Comparison of ENCODE assay signal across 8 cellular contexts in genomic region chr6:134822920-134823430, GRCh38.
DNase-seq lines count a peak whose midpoint lies in the region; ATAC-seq, FAIRE-seq and TF ChIP-seq lines count a peak whose summit lies in the region.

No MANE protein-coding gene starts in this region.

- H3K27me3 Mint-ChIP-seq in activated T-cell treated with anti-CD3 and anti-CD28 coated beads, Interleukin-2, amount 50 U/mL, for 72 hours (ENCODE audit: low read depth), result peaks cover 5% of the 10 kb centered on the region

- no peak overlapping the region for H3K4me3 Mint-ChIP-seq in activated T-cell treated with anti-CD3 and anti-CD28 coated beads, Interleukin-2, amount 50 U/mL, for 72 hours

- H3K4me1 Mint-ChIP-seq in activated T-cell treated with anti-CD3 and anti-CD28 coated beads, Interleukin-2, amount 50 U/mL, for 72 hours (ENCODE audit: low read depth), result no peaks in the 10 kb centered on the region

- no peaks in the 10 kb centered on the region for H3K9me3 Mint-ChIP-seq in activated T-cell treated with anti-CD3 and anti-CD28 coated beads, Interleukin-2, amount 50 U/mL, for 72 hours

- peak; percentile 58 for TF ChIP-seq CTCF in GM20000 (IDR thresholded peaks at IDR 0.05; ENCODE audit: extremely low read depth, missing control alignments)

- DNase-seq in DMS114 treated with DMSO at 0.1 percent for 48 hours (lab: John Stamatoyannopoulos, UW; ENCODE audit: unreplicated experiment), result peak; percentile 41
- peak; percentile 67 for DNase-seq in GM20000 (ENCODE audit: low spot score)
- peak; percentile 73 for DNase-seq in HS-27A (ENCODE audit: low read depth)
- DNase-seq in NCI-H82 (lab: John Stamatoyannopoulos, UW), result peak; percentile 95
- DNase-seq in activated T-cell treated with anti-CD3 and anti-CD28 coated beads, Interleukin-2, amount 50 U/mL, for 72 hours, result peak; percentile 35 to 58
- peak; percentile 32 to 64 for DNase-seq in frontal cortex (ENCODE audit: low spot score in 2 of 2)
- peak in 41 of 56 donors; percentile 1 to 53 (median 32) for DNase-seq in nucleus accumbens (lab: John Stamatoyannopoulos, UW)
- DNase-seq in NK-92 treated with Interleukin-12 subunit alpha and Interleukin-12 subunit beta, amount 100 ng/mL, for 24 hours (lab: John Stamatoyannopoulos, UW), result no peak

- peak; percentile 96 to 97 for ATAC-seq in activated T-cell treated with anti-CD3 and anti-CD28 coated beads, Interleukin-2, amount 50 U/mL, for 72 hours (replicated peaks in 1 of 2)

- no peak for FAIRE-seq in frontal cortex (lab: Jason Lieb, UNC)

- no peaks in the 10 kb centered on the region for H3K36me3 Mint-ChIP-seq in activated T-cell treated with anti-CD3 and anti-CD28 coated beads, Interleukin-2, amount 50 U/mL, for 72 hours (ENCODE audit: insufficient read depth in 2 of 2)

- no peak overlapping the region for H3K27ac Mint-ChIP-seq in activated T-cell treated with anti-CD3 and anti-CD28 coated beads, Interleukin-2, amount 50 U/mL, for 72 hours
